ENCODE assay signal across 13 cellular contexts in the genomic region with DNA sequence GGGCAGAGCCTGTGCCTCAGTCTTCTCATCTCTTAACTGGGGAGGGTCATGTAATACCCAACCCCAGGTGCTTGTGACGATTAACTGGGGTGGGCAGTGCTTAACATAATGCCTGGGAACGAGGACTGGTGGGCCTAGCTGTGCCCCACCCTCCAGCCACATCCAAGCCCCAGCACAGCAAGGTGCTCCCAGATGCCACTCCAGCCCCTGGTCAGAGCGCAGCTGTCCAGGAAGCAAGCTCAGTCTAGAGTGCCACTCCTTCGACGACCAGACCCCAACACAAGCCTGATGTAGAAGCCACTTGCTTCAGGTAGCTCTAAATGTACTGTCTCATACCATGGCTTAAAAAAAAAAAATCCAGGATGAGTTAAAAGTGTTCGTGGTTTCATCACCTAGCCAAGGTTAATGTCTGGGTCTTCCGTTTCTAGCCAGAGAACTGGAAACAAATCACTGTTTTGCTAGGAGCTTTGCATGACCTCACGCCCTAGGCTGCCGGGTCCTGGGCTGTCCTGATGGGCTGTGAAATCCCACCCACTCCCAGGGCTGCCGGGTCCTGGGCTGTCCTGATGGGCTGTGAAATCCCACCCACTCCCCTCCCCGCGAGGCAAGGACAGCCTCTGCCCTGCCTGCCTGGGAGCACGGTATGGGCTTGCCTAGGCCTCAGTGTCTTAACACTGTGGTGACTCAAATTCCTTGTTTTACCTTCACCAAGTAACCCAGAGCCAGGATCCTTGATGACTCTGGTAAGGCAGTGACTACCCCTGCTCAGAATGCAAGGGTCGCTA. TPM values are rescaled to one million over a fixed set of nuclear protein-coding genes. Genes with fewer than 3 reads are reported as not detected.
DNase-seq lines count a peak whose midpoint lies in the region; ATAC-seq and TF ChIP-seq lines count a peak whose summit lies in the region.
"Had no signal": no experiment of that assay in that cellular context is flagged by ENCODE, and none has a peak within 500 bp of the region (broad histone marks: within the 10 kb centered on the region; RNA-seq: fewer than 3 reads in every experiment).

No MANE protein-coding gene starts in this region.

- ATAC-seq in left colon = peak; percentile 25
- ATAC-seq in HG02938 (IDR thresholded peaks at IDR 0.05; ENCODE audit: unreplicated experiment) = no peak
- ATAC-seq in HG03460 (IDR thresholded peaks at IDR 0.05; ENCODE audit: unreplicated experiment) = no peak

- H3K27me3 Mint-ChIP-seq in T-helper 2 cell treated with Interferon-gamma antibody and Interleukin-4, amounts not matched to agents 5 μg/mL and 100 μg/mL, for 36 hours (ENCODE audit: low read depth) = no peaks in the 10 kb centered on the region

- H3K4me3 Mint-ChIP-seq in T-helper 2 cell treated with Interferon-gamma antibody and Interleukin-4, amounts not matched to agents 5 μg/mL and 100 μg/mL, for 36 hours = no peak overlapping the region

- H3K27ac Mint-ChIP-seq in T-helper 2 cell treated with Interferon-gamma antibody and Interleukin-4, amounts not matched to agents 5 μg/mL and 100 μg/mL, for 36 hours = no peak overlapping the region

- H3K9me3 Mint-ChIP-seq in T-helper 2 cell treated with Interferon-gamma antibody and Interleukin-4, amounts not matched to agents 5 μg/mL and 100 μg/mL, for 36 hours = no peaks in the 10 kb centered on the region

- DNase-seq in AG08395 (ENCODE audit: low spot score) (peak; percentile 44), HK-2 (ENCODE audit: unreplicated experiment) (peak; percentile 71), cardiac fibroblast (ENCODE audit: low read depth in 2 of 2) (peak; percentile 21 to 38), left colon (no peak), SW480 (ENCODE audit: low spot score) (no peak)
- no peak for DNase-seq in T-helper 2 cell treated with Interferon-gamma antibody and Interleukin-4, amounts not matched to agents 5 μg/mL and 100 μg/mL, for 36 hours (ENCODE audit: low spot score)
- DNase-seq: activated CD4-positive, alpha-beta T cell treated with anti-CD3 and anti-CD28 coated beads, Interleukin-2, amount 50 U/mL, for 4 hours; Calu3; NCI-H1694 treated with DMSO at 0.1 percent for 48 hours; SIG-M5; transverse colon had no signal

- peaks cover 3% of the 10 kb centered on the region for H3K4me1 Mint-ChIP-seq in T-helper 2 cell treated with Interferon-gamma antibody and Interleukin-4, amounts not matched to agents 5 μg/mL and 100 μg/mL, for 36 hours (ENCODE audit: low read depth)

- no peak for TF ChIP-seq CTCF in cardiac fibroblast (IDR thresholded peaks at IDR 0.05; ENCODE audit: low read depth, low read length)

- intact Hi-C loops in left colon (cut with DNase I, micrococcal nuclease) = no loop called here

- no peak overlapping the region for H3K4me3 ChIP-seq in cardiac fibroblast (replicated peaks in 1 of 2; ENCODE audit: low read depth in 2 of 2, low read length in 2 of 2)
- H3K4me3 ChIP-seq: transverse colon had no signal

- H3K36me3 Mint-ChIP-seq in T-helper 2 cell treated with Interferon-gamma antibody and Interleukin-4, amounts not matched to agents 5 μg/mL and 100 μg/mL, for 36 hours (ENCODE audit: low read depth) = peaks cover 12% of the 10 kb centered on the region

RNA-seq across cellular contexts. Expression of gene MIEF2, which starts 7.7 kb away (rescaled TPM):
- 10 to 100 TPM; 13.8 to 18.3 TPM for total RNA-seq in left colon

RNA-seq across cellular contexts. Expression of gene FLII, which starts 9.6 kb away (rescaled TPM):
- 100 to 1,000 TPM; 276 to 285 TPM for total RNA-seq in left colon

RNA-seq across cellular contexts. Expression of gene LLGL1, which starts 42.7 kb away (rescaled TPM):
- total RNA-seq in left colon = 1 to 10 TPM; 7.5 to 8.6 TPM

RNA-seq across cellular contexts. Expression of gene TOP3A, which starts 46.7 kb away (rescaled TPM):
- total RNA-seq in left colon = 10 to 100 TPM; 22.0 to 23.3 TPM

RNA-seq across cellular contexts. Expression of gene SMCR8, which starts 47.0 kb away (rescaled TPM):
- total RNA-seq in left colon = 10 to 100 TPM; 18.9 to 21.1 TPM

Comparison
In these comparisons a context has a peak if more than half of its experiments do, and no peak if none do; other contexts are left out.
1. DNase-seq: peak in AG08395 (single experiment), HK-2 (single experiment) and cardiac fibroblast (2 of 2); none in left colon (0 of 2), SW480 (single experiment) and T-helper 2 cell treated with Interferon-gamma antibody and Interleukin-4, amounts not matched to agents 5 μg/mL and 100 μg/mL, for 36 hours (single experiment).